In genomic region chr12:106459124-106459523, GRCh38 we compare ENCODE assay signal across 20 cellular contexts.
DNase-seq lines count a peak whose midpoint lies in the region; ATAC-seq and TF ChIP-seq lines count a peak whose summit lies in the region.
"Had no signal": no experiment of that assay in that cellular context is flagged by ENCODE, and none has a peak within 500 bp of the region (broad histone marks: within the 10 kb centered on the region; RNA-seq: fewer than 3 reads in every experiment).

No MANE protein-coding gene starts in this region.

- H3K36me3 Mint-ChIP-seq in MCF 10A (ENCODE audit: insufficient read depth, unreplicated experiment): peaks cover 38% of the 10 kb centered on the region
- H3K36me3 Mint-ChIP-seq in effector memory CD8-positive, alpha-beta T cell (ENCODE audit: insufficient read depth): peaks cover 3% of the 10 kb centered on the region
- H3K36me3 Mint-ChIP-seq in stimulated activated effector memory CD8-positive, alpha-beta T cell treated with anti-CD3 and anti-CD28 coated beads, Interleukin-12 subunit alpha, Interleukin-12 subunit beta, amount 100 ng/mL, for 72 hours: peaks cover 19% of the 10 kb centered on the region

- H3K27me3 Mint-ChIP-seq in MCF 10A (ENCODE audit: insufficient read depth, unreplicated experiment): no peaks in the 10 kb centered on the region
- no peaks in the 10 kb centered on the region for H3K27me3 Mint-ChIP-seq in effector memory CD8-positive, alpha-beta T cell
- H3K27me3 Mint-ChIP-seq: CD4-positive, alpha-beta memory T cell; CD4-positive, CD25-positive, alpha-beta regulatory T cell; CD8-positive, alpha-beta memory T cell had no signal

- H3K27me3 ChIP-seq in breast epithelium: no peaks in the 10 kb centered on the region
- H3K27me3 ChIP-seq: BE2C, BLaER1 had no signal

- H3K27ac Mint-ChIP-seq in MCF 10A (ENCODE audit: low read depth, unreplicated experiment): peak overlapping the region; percentile 17
- no peak overlapping the region for H3K27ac Mint-ChIP-seq in effector memory CD8-positive, alpha-beta T cell
- no peak overlapping the region for H3K27ac Mint-ChIP-seq in stimulated activated effector memory CD8-positive, alpha-beta T cell treated with anti-CD3 and anti-CD28 coated beads, Interleukin-12 subunit alpha, Interleukin-12 subunit beta, amount 100 ng/mL, for 72 hours
- H3K27ac Mint-ChIP-seq: CD14-positive monocyte; CD4-positive, CD25-positive, alpha-beta regulatory T cell had no signal

- H3K36me3 ChIP-seq in breast epithelium: no peaks in the 10 kb centered on the region

- peak; percentile 61 for ATAC-seq in effector memory CD8-positive, alpha-beta T cell (replicated peaks)
- peak; percentile 72 for ATAC-seq in stimulated activated effector memory CD8-positive, alpha-beta T cell treated with anti-CD3 and anti-CD28 coated beads, Interleukin-12 subunit alpha, Interleukin-12 subunit beta, amount 100 ng/mL, for 72 hours
- no peak for ATAC-seq in GM19023 (IDR thresholded peaks at IDR 0.05; ENCODE audit: unreplicated experiment)

- BruUV-seq in MCF 10A (replicated peaks; lab: Mats Ljungman, UMichigan): no TSS peak

- DNase-seq in MCF 10A (ENCODE audit: unreplicated experiment) (no peak), breast epithelium (ENCODE audit: low spot score in 2 of 2) (no peak), NCI-H226 (no peak)
- no peak for DNase-seq in effector memory CD8-positive, alpha-beta T cell
- DNase-seq in stimulated activated effector memory CD8-positive, alpha-beta T cell treated with anti-CD3 and anti-CD28 coated beads, Interleukin-12 subunit alpha, Interleukin-12 subunit beta, amount 100 ng/mL, for 72 hours (ENCODE audit: low spot score in 2 of 2): no peak
- DNase-seq: 8988T; ACHN; BE2C; C1 segment of cervical spinal cord; CD4-positive, alpha-beta memory T cell; CD4-positive, CD25-positive, alpha-beta regulatory T cell; CD8-positive, alpha-beta memory T cell; COR-L47; DMS 273 treated with DMSO at 0.1 percent for 48 hours; DMS153; DMS79 treated with DMSO at 0.1 percent for 48 hours; GF-D8 had no signal

- no peak for TF ChIP-seq POLR2A in breast epithelium (IDR thresholded peaks at IDR 0.05)

- H3K4me1 Mint-ChIP-seq in MCF 10A (ENCODE audit: insufficient read depth, unreplicated experiment): no peaks in the 10 kb centered on the region
- H3K4me1 Mint-ChIP-seq in effector memory CD8-positive, alpha-beta T cell (ENCODE audit: low read depth in 2 of 2): peaks cover 23 to 25% of the 10 kb centered on the region in 2 donors
- peaks cover 31% of the 10 kb centered on the region for H3K4me1 Mint-ChIP-seq in stimulated activated effector memory CD8-positive, alpha-beta T cell treated with anti-CD3 and anti-CD28 coated beads, Interleukin-12 subunit alpha, Interleukin-12 subunit beta, amount 100 ng/mL, for 72 hours

- POLR2A ChIA-PET in MCF 10A (lab: Yijun Ruan, JAX): no interaction called here

- H3K4me3 Mint-ChIP-seq in MCF 10A (ENCODE audit: unreplicated experiment): no peak overlapping the region
- no peak overlapping the region for H3K4me3 Mint-ChIP-seq in effector memory CD8-positive, alpha-beta T cell
- no peak overlapping the region for H3K4me3 Mint-ChIP-seq in stimulated activated effector memory CD8-positive, alpha-beta T cell treated with anti-CD3 and anti-CD28 coated beads, Interleukin-12 subunit alpha, Interleukin-12 subunit beta, amount 100 ng/mL, for 72 hours
- H3K4me3 Mint-ChIP-seq: CD14-positive monocyte; CD4-positive, alpha-beta memory T cell; CD4-positive, CD25-positive, alpha-beta regulatory T cell had no signal

- intact Hi-C loops in MCF 10A (cut with micrococcal nuclease) (no loop called here), breast epithelium (cut with DNase I; ENCODE audit: low total_unique reads) (no loop called here)

- no peak overlapping the region for H3K27ac ChIP-seq in breast epithelium
- H3K27ac ChIP-seq: BLaER1 had no signal

- no peak for TF ChIP-seq CTCF in MCF 10A (IDR thresholded peaks at IDR 0.05; ENCODE audit: unreplicated experiment)
- no peak for TF ChIP-seq CTCF in breast epithelium (IDR thresholded peaks at IDR 0.05)

- no peak overlapping the region for H3K4me3 ChIP-seq in breast epithelium
- H3K4me3 ChIP-seq: BLaER1 had no signal

- no peaks in the 10 kb centered on the region for H3K9me3 Mint-ChIP-seq in MCF 10A (ENCODE audit: unreplicated experiment)
- H3K9me3 Mint-ChIP-seq in effector memory CD8-positive, alpha-beta T cell: no peaks in the 10 kb centered on the region
- no peaks in the 10 kb centered on the region for H3K9me3 Mint-ChIP-seq in stimulated activated effector memory CD8-positive, alpha-beta T cell treated with anti-CD3 and anti-CD28 coated beads, Interleukin-12 subunit alpha, Interleukin-12 subunit beta, amount 100 ng/mL, for 72 hours
- H3K9me3 Mint-ChIP-seq: CD14-positive monocyte; CD4-positive, alpha-beta memory T cell; CD8-positive, alpha-beta memory T cell had no signal

- H3K9me3 ChIP-seq in breast epithelium: no peaks in the 10 kb centered on the region
- H3K9me3 ChIP-seq: BE2C, BLaER1 had no signal

- CTCF ChIA-PET in MCF 10A (lab: Yijun Ruan, JAX): interaction anchor here (0.6 kb wide), 1 partner anchor 101 kb away, joined by 3 read pairs; no protein-coding TSS in a partner anchor

- H3K4me1 ChIP-seq in breast epithelium: no peaks in the 10 kb centered on the region
- H3K4me1 ChIP-seq: BE2C had no signal
